ENCODE assay signal across 1 cellular context in the genomic region with DNA sequence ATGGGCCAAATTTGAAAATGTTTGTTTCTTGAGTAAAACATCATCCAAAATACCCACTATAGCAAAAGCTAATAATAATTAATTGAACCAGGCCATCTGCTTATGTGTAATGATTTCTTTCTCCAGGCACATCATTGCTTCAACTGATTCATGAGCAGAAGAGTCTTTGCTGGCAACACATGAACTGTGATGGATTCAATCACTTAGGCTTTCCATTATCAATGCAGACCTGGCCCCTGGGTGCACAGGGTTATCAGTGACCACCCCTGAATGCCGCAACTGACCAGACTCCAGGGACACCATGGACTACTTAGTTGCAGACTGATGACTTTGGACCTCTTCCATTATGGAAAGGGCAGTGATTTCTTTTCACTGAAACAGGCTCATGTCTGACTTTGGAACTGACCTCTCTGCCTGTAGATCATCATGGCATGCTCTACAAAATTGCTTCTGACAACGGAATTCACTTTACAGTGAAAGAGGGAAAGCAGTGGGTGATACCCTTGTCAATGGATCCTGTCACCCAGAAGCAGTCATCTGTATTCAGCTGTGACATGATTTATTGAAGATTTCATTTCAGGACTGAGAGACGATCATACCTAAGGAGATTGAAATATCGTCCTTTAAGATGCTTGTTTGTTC.
A peak's percentile ranks its signal among the peaks of the same experiment; 100 is the strongest.
TF ChIP-seq lines count a peak whose summit lies in the region.

No MANE protein-coding gene starts in this region.

TF ChIP-seq in SK-N-SH, 30 proteins besides CTCF, POLR2A, EP300 and RAD21 (continued from another document):
- TF ChIP-seq, protein P1, sequence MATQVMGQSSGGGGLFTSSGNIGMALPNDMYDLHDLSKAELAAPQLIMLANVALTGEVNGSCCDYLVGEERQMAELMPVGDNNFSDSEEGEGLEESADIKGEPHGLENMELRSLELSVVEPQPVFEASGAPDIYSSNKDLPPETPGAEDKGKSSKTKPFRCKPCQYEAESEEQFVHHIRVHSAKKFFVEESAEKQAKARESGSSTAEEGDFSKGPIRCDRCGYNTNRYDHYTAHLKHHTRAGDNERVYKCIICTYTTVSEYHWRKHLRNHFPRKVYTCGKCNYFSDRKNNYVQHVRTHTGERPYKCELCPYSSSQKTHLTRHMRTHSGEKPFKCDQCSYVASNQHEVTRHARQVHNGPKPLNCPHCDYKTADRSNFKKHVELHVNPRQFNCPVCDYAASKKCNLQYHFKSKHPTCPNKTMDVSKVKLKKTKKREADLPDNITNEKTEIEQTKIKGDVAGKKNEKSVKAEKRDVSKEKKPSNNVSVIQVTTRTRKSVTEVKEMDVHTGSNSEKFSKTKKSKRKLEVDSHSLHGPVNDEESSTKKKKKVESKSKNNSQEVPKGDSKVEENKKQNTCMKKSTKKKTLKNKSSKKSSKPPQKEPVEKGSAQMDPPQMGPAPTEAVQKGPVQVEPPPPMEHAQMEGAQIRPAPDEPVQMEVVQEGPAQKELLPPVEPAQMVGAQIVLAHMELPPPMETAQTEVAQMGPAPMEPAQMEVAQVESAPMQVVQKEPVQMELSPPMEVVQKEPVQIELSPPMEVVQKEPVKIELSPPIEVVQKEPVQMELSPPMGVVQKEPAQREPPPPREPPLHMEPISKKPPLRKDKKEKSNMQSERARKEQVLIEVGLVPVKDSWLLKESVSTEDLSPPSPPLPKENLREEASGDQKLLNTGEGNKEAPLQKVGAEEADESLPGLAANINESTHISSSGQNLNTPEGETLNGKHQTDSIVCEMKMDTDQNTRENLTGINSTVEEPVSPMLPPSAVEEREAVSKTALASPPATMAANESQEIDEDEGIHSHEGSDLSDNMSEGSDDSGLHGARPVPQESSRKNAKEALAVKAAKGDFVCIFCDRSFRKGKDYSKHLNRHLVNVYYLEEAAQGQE (IDR thresholded peaks at IDR 0.05; ENCODE audit: low read depth, low read length) = no peak
- TF ChIP-seq RXRA (IDR thresholded peaks at IDR 0.05; ENCODE audit: borderline replicate concordance, low read depth) = no peak
- TF ChIP-seq NRF1 (IDR thresholded peaks at IDR 0.05; ENCODE audit: low read depth, low read length) = no peak
- TF ChIP-seq, protein P2, sequence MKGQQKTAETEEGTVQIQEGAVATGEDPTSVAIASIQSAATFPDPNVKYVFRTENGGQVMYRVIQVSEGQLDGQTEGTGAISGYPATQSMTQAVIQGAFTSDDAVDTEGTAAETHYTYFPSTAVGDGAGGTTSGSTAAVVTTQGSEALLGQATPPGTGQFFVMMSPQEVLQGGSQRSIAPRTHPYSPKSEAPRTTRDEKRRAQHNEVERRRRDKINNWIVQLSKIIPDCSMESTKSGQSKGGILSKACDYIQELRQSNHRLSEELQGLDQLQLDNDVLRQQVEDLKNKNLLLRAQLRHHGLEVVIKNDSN (IDR thresholded peaks at IDR 0.05; ENCODE audit: borderline replicate concordance, low read depth) = no peak
- no peak for TF ChIP-seq FOXJ3 (CRISPR knock-in tag; IDR thresholded peaks at IDR 0.05)
- no peak for TF ChIP-seq FOXM1 (IDR thresholded peaks at IDR 0.05; ENCODE audit: low read depth)
- no peak for TF ChIP-seq SMC3 (IDR thresholded peaks at IDR 0.05; ENCODE audit: low read depth, low read length)
- TF ChIP-seq GATA2 (CRISPR knock-in tag; IDR thresholded peaks at IDR 0.05) = peak; percentile 59
- TF ChIP-seq GABPA (IDR thresholded peaks at IDR 0.05; ENCODE audit: low read depth) = no peak
- 0 out of 2 replicates have a peak, but pooled peaks have one; percentile 7 for TF ChIP-seq NFIC (IDR thresholded peaks at IDR 0.05; ENCODE audit: borderline replicate concordance)
- TF ChIP-seq POLR2AphosphoS5 (IDR thresholded peaks at IDR 0.05; ENCODE audit: low read depth, low read length) = peak; percentile 39; the same call in 1 of the 2 replicates
- no peak; the same call in 1 of the 2 replicates for TF ChIP-seq RCOR1 (IDR thresholded peaks at IDR 0.05; ENCODE audit: low read length)
- TF ChIP-seq MEF2A (IDR thresholded peaks at IDR 0.05; ENCODE audit: borderline replicate concordance, low read depth) = no peak
- TF ChIP-seq TAF1 (IDR thresholded peaks at IDR 0.05; ENCODE audit: borderline replicate concordance, low read depth, low read length) = no peak
- TF ChIP-seq SIN3A (IDR thresholded peaks at IDR 0.05; ENCODE audit: borderline replicate concordance, low read depth, low read length) = peak; percentile 51; the same call in 1 of the 2 replicates
- no peak for TF ChIP-seq CHD2 (IDR thresholded peaks at IDR 0.05; ENCODE audit: low read length, partially characterized antibody)
- no peak for TF ChIP-seq IRF3 (IDR thresholded peaks at IDR 0.05; ENCODE audit: low read depth, low read length)
